Comparison of ENCODE assay signal across 21 cellular contexts in the genomic region with DNA sequence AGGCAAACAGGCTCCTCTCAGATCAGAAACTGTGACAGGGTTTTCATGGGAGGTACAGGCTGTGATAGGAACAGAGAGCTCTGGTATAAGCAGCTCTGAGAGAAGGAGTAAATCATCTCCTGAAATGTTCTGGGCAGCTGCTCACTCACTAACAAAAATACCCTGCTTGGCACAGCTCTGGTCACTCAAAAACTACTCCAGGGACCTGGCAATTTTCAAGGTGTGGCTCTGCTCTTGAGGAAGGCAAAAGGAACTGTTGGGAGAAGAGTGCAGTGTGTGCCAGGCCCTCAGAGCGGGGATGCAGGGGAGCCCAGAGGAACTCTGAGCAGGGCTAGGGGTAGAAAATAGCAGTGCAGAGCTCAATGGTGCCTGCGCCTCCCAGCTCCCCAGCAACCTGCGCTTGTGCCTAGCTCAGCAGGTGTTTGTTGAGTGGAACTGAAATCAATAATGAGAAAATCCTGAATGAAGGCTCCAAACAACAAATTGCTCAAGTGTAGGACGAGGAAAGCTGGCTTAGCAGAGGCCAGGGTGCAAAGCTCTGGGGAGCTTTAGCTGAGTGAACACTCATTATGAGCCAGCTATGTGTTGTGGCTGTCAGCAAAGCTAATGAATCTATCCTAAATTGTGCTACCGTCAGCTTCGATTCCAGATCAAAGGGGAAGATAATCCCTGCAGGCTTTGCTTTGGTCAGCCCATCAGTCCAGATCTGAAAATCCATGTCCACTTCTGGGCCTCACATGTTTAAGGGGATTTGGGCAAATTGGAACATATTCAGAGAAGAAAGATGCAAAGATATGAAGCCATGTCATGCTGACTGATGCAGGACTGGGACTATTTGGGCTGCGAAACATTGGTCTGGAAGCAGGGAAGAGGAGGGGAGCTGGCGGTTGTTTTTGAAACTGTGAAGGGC.
DNase-seq lines count a peak whose midpoint lies in the region; TF ChIP-seq lines count a peak whose summit lies in the region.
"Had no signal": no experiment of that assay in that cellular context is flagged by ENCODE, and none has a peak within 500 bp of the region (broad histone marks: within the 10 kb centered on the region; RNA-seq: fewer than 3 reads in every experiment).

No MANE protein-coding gene starts in this region.

- H3K27me3 Mint-ChIP-seq in dendritic cell treated with granulocyte-macrophage colony-stimulating factor and Interleukin-4, amounts not matched to agents 40 ng/mL and 50 ng/mL, for 4 days: peaks cover 27% of the 10 kb centered on the region
- peaks cover 5% of the 10 kb centered on the region for H3K27me3 Mint-ChIP-seq in neural progenitor cell (ENCODE audit: insufficient read depth, low read depth)
- H3K27me3 Mint-ChIP-seq in activated naive CD4-positive, alpha-beta T cell treated with anti-CD3 and anti-CD28 coated beads for 36 hours (ENCODE audit: low read depth): no peaks in the 10 kb centered on the region

- no peaks in the 10 kb centered on the region for H4K20me1 ChIP-seq in neural progenitor cell (ENCODE audit: low read depth)

- no peaks in the 10 kb centered on the region for H3K9me3 ChIP-seq in neural progenitor cell (ENCODE audit: low read depth)
- H3K9me3 ChIP-seq: BE2C, suprapubic skin had no signal

- H3K27me3 ChIP-seq in neural progenitor cell: no peaks in the 10 kb centered on the region
- H3K27me3 ChIP-seq: BE2C, hepatocyte, suprapubic skin had no signal

- H3K79me2 ChIP-seq in neural progenitor cell (ENCODE audit: low read depth): no peaks in the 10 kb centered on the region
- H3K79me2 ChIP-seq: hepatocyte had no signal

- peaks cover 24% of the 10 kb centered on the region for H3K4me1 ChIP-seq in neural progenitor cell
- H3K4me1 ChIP-seq: BE2C had no signal

- CTCF ChIA-PET in activated naive CD4-positive, alpha-beta T cell treated with anti-CD3 and anti-CD28 coated beads for 36 hours (lab: Charles Lee): interaction anchor here (0.7 to 4.6 kb wide), 15 partner anchors 10 to 761 kb away, joined by 3 to 40 read pairs (median 4); no protein-coding TSS in a partner anchor

- peak overlapping the region; percentile 10 for H3K4me2 ChIP-seq in neural progenitor cell
- H3K4me2 ChIP-seq: hepatocyte had no signal

- no peaks in the 10 kb centered on the region for H3K36me3 ChIP-seq in neural progenitor cell
- H3K36me3 ChIP-seq: BE2C, suprapubic skin had no signal

- H2AFZ ChIP-seq in neural progenitor cell (replicated peaks): peak overlapping the region; percentile 78
- H2AFZ ChIP-seq: hepatocyte had no signal

- no peaks in the 10 kb centered on the region for H3F3A ChIP-seq in neural progenitor cell (ENCODE audit: low read depth)

- H3K9ac ChIP-seq in neural progenitor cell: no peak overlapping the region

- H3K9me3 Mint-ChIP-seq in dendritic cell treated with granulocyte-macrophage colony-stimulating factor and Interleukin-4, amounts not matched to agents 40 ng/mL and 50 ng/mL, for 4 days: no peaks in the 10 kb centered on the region
- H3K9me3 Mint-ChIP-seq in neural progenitor cell: no peaks in the 10 kb centered on the region
- H3K9me3 Mint-ChIP-seq in activated naive CD4-positive, alpha-beta T cell treated with anti-CD3 and anti-CD28 coated beads for 36 hours: no peaks in the 10 kb centered on the region
- H3K9me3 Mint-ChIP-seq: activated naive CD4-positive, alpha-beta T cell treated with anti-CD3 and anti-CD28 coated beads, Interleukin-2, amount 50 U/mL, for 72 hours; activated T-cell treated with anti-CD3 and anti-CD28 coated beads, Interleukin-2, amount 50 U/mL, for 4 hours had no signal

- peak overlapping the region; percentile 21 for H3K27ac Mint-ChIP-seq in dendritic cell treated with granulocyte-macrophage colony-stimulating factor and Interleukin-4, amounts not matched to agents 40 ng/mL and 50 ng/mL, for 4 days
- peak overlapping the region; percentile 75 for H3K27ac Mint-ChIP-seq in neural progenitor cell
- no peak overlapping the region for H3K27ac Mint-ChIP-seq in activated naive CD4-positive, alpha-beta T cell treated with anti-CD3 and anti-CD28 coated beads for 36 hours
- H3K27ac Mint-ChIP-seq: activated naive CD4-positive, alpha-beta T cell treated with anti-CD3 and anti-CD28 coated beads, Interleukin-2, amount 50 U/mL, for 72 hours; naive B cell had no signal

- H3K27ac ChIP-seq in neural progenitor cell: no peak overlapping the region
- H3K27ac ChIP-seq: hepatocyte, suprapubic skin had no signal

- H3K36me3 Mint-ChIP-seq in dendritic cell treated with granulocyte-macrophage colony-stimulating factor and Interleukin-4, amounts not matched to agents 40 ng/mL and 50 ng/mL, for 4 days (ENCODE audit: low read depth): no peaks in the 10 kb centered on the region
- no peaks in the 10 kb centered on the region for H3K36me3 Mint-ChIP-seq in neural progenitor cell
- H3K36me3 Mint-ChIP-seq in activated naive CD4-positive, alpha-beta T cell treated with anti-CD3 and anti-CD28 coated beads for 36 hours (ENCODE audit: low read depth): no peaks in the 10 kb centered on the region
- H3K36me3 Mint-ChIP-seq: activated naive CD4-positive, alpha-beta T cell treated with anti-CD3 and anti-CD28 coated beads, Interleukin-2, amount 50 U/mL, for 72 hours; naive B cell had no signal

- TF ChIP-seq CTCF in neural progenitor cell (IDR thresholded peaks at IDR 0.05): no peak

- peak; percentile 29 for DNase-seq in NCI-H146 (lab: John Stamatoyannopoulos, UW)
- peak; percentile 18 for DNase-seq in neural progenitor cell (ENCODE audit: low spot score)
- peak; percentile 57 for DNase-seq in superior temporal gyrus (ENCODE audit: extremely low spot score)
- DNase-seq in amniotic stem cell (lab: John Stamatoyannopoulos, UW): no peak
- no peak for DNase-seq in GM19238 (ENCODE audit: insufficient read length, low spot score)
- no peak for DNase-seq in COLO829 (ENCODE audit: low spot score)
- no peak for DNase-seq in activated naive CD4-positive, alpha-beta T cell treated with anti-CD3 and anti-CD28 coated beads for 36 hours
- DNase-seq: activated CD4-positive, alpha-beta T cell treated with anti-CD3 and anti-CD28 coated beads, Interleukin-2, amount 50 U/mL, for 48 hours; activated T-cell treated with anti-CD3 and anti-CD28 coated beads, Interleukin-2, amount 50 U/mL, for 4 hours; BE2C; dermis blood vessel endothelial cell; DMS 273 treated with DMSO at 0.1 percent for 48 hours; naive B cell; NCI-H1436; NCI-H748 treated with DMSO at 0.1 percent for 48 hours; right cardiac atrium; stimulated activated CD4-positive, alpha-beta T cell treated with anti-CD3 and anti-CD28 coated beads, Interleukin-2, amount 100 ng/mL, for 24 hours had no signal

- no peak overlapping the region for H3K4me3 Mint-ChIP-seq in dendritic cell treated with granulocyte-macrophage colony-stimulating factor and Interleukin-4, amounts not matched to agents 40 ng/mL and 50 ng/mL, for 4 days
- peak overlapping the region; percentile 7 for H3K4me3 Mint-ChIP-seq in neural progenitor cell
- no peak overlapping the region for H3K4me3 Mint-ChIP-seq in activated naive CD4-positive, alpha-beta T cell treated with anti-CD3 and anti-CD28 coated beads for 36 hours
- H3K4me3 Mint-ChIP-seq: activated T-cell treated with anti-CD3 and anti-CD28 coated beads, Interleukin-2, amount 50 U/mL, for 4 hours; naive B cell had no signal

- intact Hi-C loops in dendritic cell treated with granulocyte-macrophage colony-stimulating factor and Interleukin-4, amounts not matched to agents 40 ng/mL and 50 ng/mL, for 4 days (cut with micrococcal nuclease): loop anchor here (10.0 kb wide), 2 partner anchors 226 to 626 kb away; no protein-coding TSS in a partner anchor
- intact Hi-C loops in activated naive CD4-positive, alpha-beta T cell treated with anti-CD3 and anti-CD28 coated beads for 36 hours (cut with micrococcal nuclease): loop anchor here (10.0 kb wide), 1 partner anchor 1006 kb away; no protein-coding TSS in a partner anchor

- no peak overlapping the region for H3K4me3 ChIP-seq in neural progenitor cell
- H3K4me3 ChIP-seq: hepatocyte, suprapubic skin had no signal

- peaks cover 23% of the 10 kb centered on the region for H3K4me1 Mint-ChIP-seq in dendritic cell treated with granulocyte-macrophage colony-stimulating factor and Interleukin-4, amounts not matched to agents 40 ng/mL and 50 ng/mL, for 4 days (ENCODE audit: low read depth)
- peaks cover 32% of the 10 kb centered on the region for H3K4me1 Mint-ChIP-seq in neural progenitor cell
- peaks cover 8% of the 10 kb centered on the region for H3K4me1 Mint-ChIP-seq in activated naive CD4-positive, alpha-beta T cell treated with anti-CD3 and anti-CD28 coated beads for 36 hours (ENCODE audit: low read depth)
- H3K4me1 Mint-ChIP-seq: naive B cell had no signal

Comparison
In these comparisons a context has a peak if more than half of its experiments do, and no peak if none do; other contexts are left out.
1. DNase-seq: peak in NCI-H146 (single experiment), neural progenitor cell (single experiment) and superior temporal gyrus (single experiment); none in amniotic stem cell (single experiment), GM19238 (single experiment), COLO829 (single experiment) and activated naive CD4-positive, alpha-beta T cell treated with anti-CD3 and anti-CD28 coated beads for 36 hours (single experiment).